15 cellular contexts compared by ENCODE assay signal in genomic region chr6:71194730-71195129, GRCh38.
A peak's percentile ranks its signal among the peaks of the same experiment; 100 is the strongest.
DNase-seq lines count a peak whose midpoint lies in the region; ATAC-seq and TF ChIP-seq lines count a peak whose summit lies in the region.
"Had no signal": no experiment of that assay in that cellular context is flagged by ENCODE, and none has a peak within 500 bp of the region (broad histone marks: within the 10 kb centered on the region; RNA-seq: fewer than 3 reads in every experiment).

No MANE protein-coding gene starts in this region.

- no peak overlapping the region; the same call in 1 of the 2 replicates for H3K23ac ChIP-seq in IMR-90 (ENCODE audit: low read depth, low read length)

- no peak for TF ChIP-seq RAD21 in IMR-90 (IDR thresholded peaks at IDR 0.05; ENCODE audit: low read length)

- H2BK120ac ChIP-seq in IMR-90 (ENCODE audit: low read depth, low read length) = no peak overlapping the region

- in situ Hi-C loops in IMR-90 (cut with MboI; ENCODE audit: low sequenced_read_pairs) = loop anchor here (5.0 to 25.0 kb wide), 4 partner anchors 90 to 893 kb away; partner anchors contain the start of gene OGFRL1

- H2BK5ac ChIP-seq in IMR-90 (ENCODE audit: low read depth, low read length, poor library complexity, severe bottlenecking) = peak overlapping the region; percentile 73

- no peak for TF ChIP-seq POLR2A in IMR-90 (IDR thresholded peaks at IDR 0.05; ENCODE audit: low read depth, low read length)

- H3K4ac ChIP-seq in IMR-90 (ENCODE audit: low read depth, low read length) = no peak overlapping the region

- H4K91ac ChIP-seq in IMR-90 (ENCODE audit: insufficient read depth, low read depth, low read length) = no peak overlapping the region

- no peak overlapping the region for H2AFZ ChIP-seq in IMR-90 (replicated peaks; ENCODE audit: low read length, poor library complexity)

- H3K4me2 ChIP-seq in IMR-90 (ENCODE audit: low read depth, low read length) = peak overlapping the region; percentile 49; the same call in 1 of the 2 replicates

- H4K20me1 ChIP-seq in IMR-90 (ENCODE audit: insufficient read depth, low read length) = no peaks in the 10 kb centered on the region

- H2BK15ac ChIP-seq in IMR-90 (ENCODE audit: low read depth, low read length) = no peak overlapping the region

- dilution Hi-C loops in IMR-90 (cut with HindIII; ENCODE audit: low sequenced_read_pairs, unreplicated experiment) = loop anchor here (25.0 kb wide), 1 partner anchor 168 kb away; no protein-coding TSS in a partner anchor

- H3K9ac ChIP-seq in IMR-90 (ENCODE audit: low read depth, low read length) = no peak overlapping the region

- H2BK20ac ChIP-seq in IMR-90 (ENCODE audit: low read depth, low read length) = no peak overlapping the region

- POLR2A ChIA-PET in IMR-90 (lab: Charles Lee; ENCODE audit: unreplicated experiment) = no interaction called here

- TF ChIP-seq CTCF in AG09319 (IDR thresholded peaks at IDR 0.05; ENCODE audit: low read depth, low read length) (no peak), IMR-90 (conservative IDR thresholded peaks at IDR 0.05; ENCODE audit: low read depth, low read length) (no peak), choroid plexus epithelial cell (conservative IDR thresholded peaks at IDR 0.05; ENCODE audit: low read depth, low read length) (no peak)

- no peaks in the 10 kb centered on the region for H3K27me3 ChIP-seq in IMR-90 (ENCODE audit: control insufficient read depth, insufficient read depth, low read length)
- H3K27me3 ChIP-seq: esophagus muscularis mucosa had no signal

- peaks cover 7% of the 10 kb centered on the region for H3K9me1 ChIP-seq in IMR-90 (ENCODE audit: insufficient read depth, low read length)

- no CpG with 5 or more reads among the region's 1 CpG for WGBS in IMR-90 (ENCODE audit: extremely low coverage in 2 of 2, insufficient read length in 1 of 2), 2 experiments

- intact Hi-C loops in IMR-90 (cut with micrococcal nuclease) = no loop called here

- peak; percentile 39 for DNase-seq in AG09319 (ENCODE audit: extremely low read depth, low read depth)
- peak; percentile 83 for DNase-seq in IMR-90
- DNase-seq in choroid plexus epithelial cell (ENCODE audit: low read depth) = peak; percentile 83
- peak; percentile 55 for DNase-seq in myocyte (ENCODE audit: low read depth)
- DNase-seq in DMS153 treated with DMSO at 0.1 percent for 48 hours (lab: John Stamatoyannopoulos, UW; ENCODE audit: unreplicated experiment) = no peak
- DNase-seq in RPMI8226 = no peak
- DNase-seq in NCI-H2029 (lab: John Stamatoyannopoulos, UW) = no peak
- DNase-seq in NCI-H1436 treated with DMSO at 0.1 percent for 48 hours (lab: John Stamatoyannopoulos, UW) = no peak
- DNase-seq: activated CD8-positive, alpha-beta memory T cell treated with anti-CD3 and anti-CD28 coated beads, Interleukin-2, amount 10 ng/mL, durations not matched to agents 7 days and 5 days; activated naive CD4-positive, alpha-beta T cell treated with anti-CD3 and anti-CD28 coated beads, Interleukin-2, amount 10 ng/mL, durations not matched to agents 7 days and 5 days; CD8-positive, alpha-beta memory T cell; NCI-H1048; psoas muscle; stimulated activated CD8-positive, alpha-beta memory T cell treated with anti-CD3 and anti-CD28 coated beads, Interleukin-4, amount 100 ng/mL, for 48 hours had no signal

- no peak overlapping the region for H3K56ac ChIP-seq in IMR-90 (ENCODE audit: extremely low read depth, insufficient read depth, low read length)

- H3K14ac ChIP-seq in IMR-90 (replicated peaks; ENCODE audit: low read depth, low read length) = no peak overlapping the region

- no peak overlapping the region for H4K5ac ChIP-seq in IMR-90 (ENCODE audit: low read depth, low read length)

- no peak overlapping the region for H2AK5ac ChIP-seq in IMR-90 (ENCODE audit: low read depth, low read length)

- BruUV-seq in IMR-90 (replicated peaks; lab: Mats Ljungman, UMichigan) = no TSS peak

- H3K4me3 ChIP-seq in IMR-90 (ENCODE audit: insufficient read depth, low read depth, low read length) (no peak overlapping the region), choroid plexus epithelial cell (ENCODE audit: low read depth, low read length) (no peak overlapping the region)
- H3K4me3 ChIP-seq: esophagus muscularis mucosa, psoas muscle had no signal

- H3K79me1 ChIP-seq in IMR-90 (ENCODE audit: low read depth in 1 of 2, low read length in 2 of 2) = no peaks in the 10 kb centered on the region

- ATAC-seq in IMR-90 (ENCODE audit: low read depth) = peak; percentile 89
- ATAC-seq: activated CD8-positive, alpha-beta memory T cell treated with anti-CD3 and anti-CD28 coated beads, Interleukin-2, amount 10 ng/mL, durations not matched to agents 7 days and 5 days; psoas muscle had no signal

- peaks cover 6% of the 10 kb centered on the region; the same call in 1 of the 2 replicates for H3K4me1 ChIP-seq in IMR-90 (ENCODE audit: control insufficient read depth, insufficient read depth, low read length)
- H3K4me1 ChIP-seq: esophagus muscularis mucosa, psoas muscle had no signal

- H3K9me3 ChIP-seq in IMR-90 (ENCODE audit: control insufficient read depth, insufficient read depth, low read length) = no peaks in the 10 kb centered on the region
- H3K9me3 ChIP-seq: esophagus muscularis mucosa, psoas muscle had no signal

- H3K18ac ChIP-seq in IMR-90 (ENCODE audit: low read depth, low read length) = no peak overlapping the region

- H3K36me3 ChIP-seq in IMR-90 (ENCODE audit: control insufficient read depth, insufficient read depth, low read length) = no peaks in the 10 kb centered on the region
- H3K36me3 ChIP-seq: esophagus muscularis mucosa had no signal

- no peak overlapping the region for H4K8ac ChIP-seq in IMR-90 (ENCODE audit: low read depth in 2 of 2, low read length in 2 of 2)

- no peak overlapping the region for H2AK9ac ChIP-seq in IMR-90 (replicated peaks; ENCODE audit: low read depth, low read length, poor library complexity)

- CTCF ChIA-PET in IMR-90 (lab: Yijun Ruan, JAX) = interaction anchor here (0.6 to 0.9 kb wide), 4 partner anchors 115 to 315 kb away, joined by 3 to 8 read pairs (median 3); no protein-coding TSS in a partner anchor

- H3K27ac ChIP-seq in IMR-90 (ENCODE audit: insufficient read depth, low read length) = no peak overlapping the region
- H3K27ac ChIP-seq: esophagus muscularis mucosa, psoas muscle had no signal

TF ChIP-seq in IMR-90, 13 proteins besides CTCF, POLR2A, EP300 and RAD21:
- TF ChIP-seq FOS (IDR thresholded peaks at IDR 0.05; ENCODE audit: low read depth, low read length) (no peak), MAFK (IDR thresholded peaks at IDR 0.05; ENCODE audit: low read depth, low read length) (peak; percentile 94), CEBPB (IDR thresholded peaks at IDR 0.05; ENCODE audit: low read depth, low read length) (peak; percentile 44; the same call in 1 of the 2 replicates), NFE2L2 (IDR thresholded peaks at IDR 0.05; ENCODE audit: low read depth, low read length) (no peak), RFX5 (IDR thresholded peaks at IDR 0.05; ENCODE audit: low read depth, low read length) (no peak)

Comparison
In these comparisons a context has a peak if more than half of its experiments do, and no peak if none do; other contexts are left out.
1. DNase-seq: peak in AG09319 (single experiment), IMR-90 (single experiment), choroid plexus epithelial cell (single experiment) and myocyte (single experiment); none in DMS153 treated with DMSO at 0.1 percent for 48 hours (single experiment), RPMI8226 (single experiment), NCI-H2029 (single experiment) and NCI-H1436 treated with DMSO at 0.1 percent for 48 hours (single experiment).